30 cellular contexts compared by ENCODE assay signal in genomic region chr20:755931-756330, GRCh38. TPM values are rescaled to one million over a fixed set of nuclear protein-coding genes. Genes with fewer than 3 reads are reported as not detected.
"Had no signal": no experiment of that assay in that cellular context is flagged by ENCODE, and none has a peak within 500 bp of the region (broad histone marks: within the 10 kb centered on the region; RNA-seq: fewer than 3 reads in every experiment).

No MANE protein-coding gene starts in this region.

- H3K36me3 ChIP-seq: breast epithelium, right lobe of liver, thyroid gland, upper lobe of left lung, vagina, WERI-Rb-1 had no signal

- DNase-seq: activated CD4-positive, alpha-beta T cell treated with anti-CD3 and anti-CD28 coated beads for 48 hours; activated CD4-positive, alpha-beta T cell treated with anti-CD3 and anti-CD28 coated beads, Interleukin-2, amount 50 U/mL, for 48 hours; activated CD8-positive, alpha-beta memory T cell treated with anti-CD3 and anti-CD28 coated beads for 24 hours; activated gamma-delta T cell; activated naive CD4-positive, alpha-beta T cell treated with anti-CD3 and anti-CD28 coated beads, Interleukin-2, amount 10 ng/mL, durations not matched to agents 7 days and 5 days; activated naive CD8-positive, alpha-beta T cell treated with anti-CD3 and anti-CD28 coated beads, Interleukin-2, amount 50 U/mL, for 24 hours; endodermal cell; foreskin melanocyte; islet precursor cell; naive B cell; right lobe of liver; stimulated activated CD4-positive, alpha-beta T cell treated with anti-CD3 and anti-CD28 coated beads, Interleukin-4, amount 100 ng/mL, for 4 hours; stimulated activated CD8-positive, alpha-beta memory T cell treated with anti-CD3 and anti-CD28 coated beads, Interleukin-4, amount 100 ng/mL, for 48 hours; stimulated activated naive CD8-positive, alpha-beta T cell treated with anti-CD3 and anti-CD28 coated beads, Interleukin-15, amount 100 ng/mL, for 72 hours; substantia nigra; thyroid gland; upper lobe of left lung; WERI-Rb-1 had no signal

- H3K4me3 ChIP-seq: breast epithelium, esophagus muscularis mucosa, right lobe of liver, thyroid gland, upper lobe of left lung, vagina had no signal

- H3K27ac ChIP-seq: breast epithelium, esophagus muscularis mucosa, right lobe of liver, thyroid gland, upper lobe of left lung, vagina, WERI-Rb-1 had no signal

- H3K27me3 Mint-ChIP-seq: stimulated activated naive CD8-positive, alpha-beta T cell treated with anti-CD3 and anti-CD28 coated beads, Interleukin-15, amount 100 ng/mL, for 72 hours had no signal

- H3K36me3 Mint-ChIP-seq: activated naive CD4-positive, alpha-beta T cell treated with anti-CD3 and anti-CD28 coated beads, Interleukin-2, amount 10 ng/mL, durations not matched to agents 7 days and 5 days; mesothelial cell of epicardium; naive B cell; stimulated activated memory B cell treated with anti-CD40 and anti-IgM and Interleukin-4, amounts not matched to agents 10 μg/mL and 1 μg/mL and 100 μg/mL, for 72 hours had no signal

- ATAC-seq: activated CD4-positive, CD25-positive, alpha-beta regulatory T cell treated with anti-CD3 and anti-CD28 coated beads, Interleukin-2, amount 50 U/mL, for 24 hours; activated naive CD8-positive, alpha-beta T cell treated with anti-CD3 and anti-CD28 coated beads, Interleukin-2, amount 50 U/mL, for 24 hours; right lobe of liver; stimulated activated memory B cell treated with anti-CD40 and anti-IgM and Interleukin-4, amounts not matched to agents 10 μg/mL and 1 μg/mL and 100 μg/mL, for 72 hours; stimulated activated naive CD8-positive, alpha-beta T cell treated with anti-CD3 and anti-CD28 coated beads, Interleukin-15, amount 100 ng/mL, for 72 hours had no signal

- H3K9me3 ChIP-seq: breast epithelium, esophagus muscularis mucosa, right lobe of liver, thyroid gland, upper lobe of left lung, vagina had no signal

- H3K4me3 Mint-ChIP-seq: activated naive CD4-positive, alpha-beta T cell treated with anti-CD3 and anti-CD28 coated beads, Interleukin-2, amount 10 ng/mL, durations not matched to agents 7 days and 5 days; activated naive CD8-positive, alpha-beta T cell treated with anti-CD3 and anti-CD28 coated beads, Interleukin-2, amount 50 U/mL, for 24 hours; central memory CD8-positive, alpha-beta T cell; dendritic cell treated with granulocyte-macrophage colony-stimulating factor and Interleukin-4, amounts not matched to agents 40 ng/mL and 50 ng/mL, for 4 days; endodermal cell; mesothelial cell of epicardium; naive B cell; neural crest cell; stimulated activated memory B cell treated with anti-CD40 and anti-IgM and Interleukin-4, amounts not matched to agents 10 μg/mL and 1 μg/mL and 100 μg/mL, for 72 hours; stimulated activated naive CD8-positive, alpha-beta T cell treated with anti-CD3 and anti-CD28 coated beads, Interleukin-15, amount 100 ng/mL, for 72 hours had no signal

- H3K27ac Mint-ChIP-seq: activated naive CD4-positive, alpha-beta T cell treated with anti-CD3 and anti-CD28 coated beads, Interleukin-2, amount 10 ng/mL, durations not matched to agents 7 days and 5 days; activated naive CD8-positive, alpha-beta T cell treated with anti-CD3 and anti-CD28 coated beads, Interleukin-2, amount 50 U/mL, for 24 hours; dendritic cell treated with granulocyte-macrophage colony-stimulating factor and Interleukin-4, amounts not matched to agents 40 ng/mL and 50 ng/mL, for 4 days; endodermal cell; mesothelial cell of epicardium; stimulated activated memory B cell treated with anti-CD40 and anti-IgM and Interleukin-4, amounts not matched to agents 10 μg/mL and 1 μg/mL and 100 μg/mL, for 72 hours; stimulated activated naive CD8-positive, alpha-beta T cell treated with anti-CD3 and anti-CD28 coated beads, Interleukin-15, amount 100 ng/mL, for 72 hours had no signal

- H3K9me3 Mint-ChIP-seq: activated naive CD4-positive, alpha-beta T cell treated with anti-CD3 and anti-CD28 coated beads, Interleukin-2, amount 10 ng/mL, durations not matched to agents 7 days and 5 days; activated naive CD8-positive, alpha-beta T cell treated with anti-CD3 and anti-CD28 coated beads, Interleukin-2, amount 50 U/mL, for 24 hours; central memory CD8-positive, alpha-beta T cell; dendritic cell treated with granulocyte-macrophage colony-stimulating factor and Interleukin-4, amounts not matched to agents 40 ng/mL and 50 ng/mL, for 4 days; endodermal cell; mesothelial cell of epicardium; naive B cell; neural crest cell; stimulated activated memory B cell treated with anti-CD40 and anti-IgM and Interleukin-4, amounts not matched to agents 10 μg/mL and 1 μg/mL and 100 μg/mL, for 72 hours; stimulated activated naive CD8-positive, alpha-beta T cell treated with anti-CD3 and anti-CD28 coated beads, Interleukin-15, amount 100 ng/mL, for 72 hours had no signal

- H3K27me3 ChIP-seq: thyroid gland, upper lobe of left lung, vagina had no signal

- H3K4me1 Mint-ChIP-seq: central memory CD8-positive, alpha-beta T cell; endodermal cell; mesothelial cell of epicardium; naive B cell; neural crest cell; stimulated activated memory B cell treated with anti-CD40 and anti-IgM and Interleukin-4, amounts not matched to agents 10 μg/mL and 1 μg/mL and 100 μg/mL, for 72 hours had no signal

- H3K4me1 ChIP-seq: breast epithelium, right lobe of liver, vagina had no signal

RNA-seq across cellular contexts. Expression of gene SLC52A3, which starts 12.4 kb away (rescaled TPM):
- total RNA-seq: glomerular endothelial cell; neural crest cell; skeletal muscle tissue; T-helper 1 cell treated with Interleukin-12 subunit alpha and Interleukin-12 subunit beta and Interleukin-4 antibody, amounts not matched to agents 30 ng/mL and 1 ng/mL, for 36 hours had no signal
